ENCODE assay signal across 8 cellular contexts in the genomic region with DNA sequence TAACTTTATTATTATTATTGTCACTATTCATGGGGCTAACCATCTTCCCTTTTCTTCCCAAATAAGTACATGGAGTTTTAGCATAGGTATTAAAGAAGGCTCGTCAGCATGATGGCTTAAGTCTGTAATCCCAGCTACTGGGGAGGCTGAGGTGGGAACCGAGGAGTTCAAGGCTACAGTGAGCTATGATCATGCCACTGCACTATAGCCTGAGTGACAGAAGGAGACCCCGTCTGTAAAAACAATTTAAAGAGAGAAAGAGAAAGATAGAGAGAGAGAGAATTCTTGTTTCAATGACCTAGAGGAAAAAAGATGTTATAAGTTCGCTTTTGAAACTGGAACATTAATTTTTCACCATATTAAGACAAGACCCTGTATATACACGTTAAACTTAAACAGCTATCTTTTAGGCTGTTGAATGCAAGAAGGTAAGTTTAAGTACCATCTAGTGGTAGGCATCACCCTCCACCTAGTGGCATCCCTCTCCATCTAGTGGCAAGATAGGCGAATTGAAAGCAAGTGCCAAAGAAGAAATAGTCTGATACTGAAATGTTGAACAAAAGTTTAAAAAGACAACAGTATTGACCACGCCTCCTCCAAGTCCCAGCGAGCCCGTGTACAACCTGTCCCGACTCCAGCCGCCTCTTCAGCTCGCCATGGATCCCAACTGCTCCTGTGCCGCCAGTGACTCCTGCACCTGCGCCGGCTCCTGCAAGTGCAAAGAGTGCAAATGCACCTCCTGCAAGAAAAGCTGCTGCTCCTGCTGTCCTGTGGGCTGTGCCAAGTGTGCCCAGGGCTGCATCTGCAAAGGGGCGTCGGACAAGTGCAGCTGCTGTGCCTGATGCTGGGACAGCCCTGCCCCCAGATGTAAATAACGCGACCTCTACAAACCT. TPM values are rescaled to one million over a fixed set of nuclear protein-coding genes. Genes with fewer than 3 reads are reported as not detected.
DNase-seq lines count a peak whose midpoint lies in the region; ATAC-seq and TF ChIP-seq lines count a peak whose summit lies in the region.

No MANE protein-coding gene starts in this region.

- TF ChIP-seq CTCF in coronary artery (IDR thresholded peaks at IDR 0.05): peak; percentile 70

- peaks cover 15% of the 10 kb centered on the region for H3K4me1 Mint-ChIP-seq in activated CD4-positive, alpha-beta T cell treated with anti-CD3 and anti-CD28 coated beads for 36 hours

- H3K4me3 Mint-ChIP-seq in activated CD4-positive, alpha-beta T cell treated with anti-CD3 and anti-CD28 coated beads for 36 hours: peak overlapping the region; percentile 64

- intact Hi-C loops in activated CD4-positive, alpha-beta T cell treated with anti-CD3 and anti-CD28 coated beads for 36 hours (cut with DNase I, micrococcal nuclease): loop anchor here (1.0 to 10.0 kb wide), 6 partner anchors 26 to 831 kb away; a partner anchor contains a TSS
- intact Hi-C loops in left colon (cut with DNase I, micrococcal nuclease): loop anchor here (2.0 to 10.0 kb wide), 2 partner anchors 101 to 105 kb away; no protein-coding TSS in a partner anchor

- DNase-seq in AML-193 (lab: John Stamatoyannopoulos, UW): peak; percentile 51 to 60
- peak; percentile 5 for DNase-seq in NCI-H2029 (lab: John Stamatoyannopoulos, UW)
- DNase-seq in activated CD4-positive, alpha-beta T cell treated with anti-CD3 and anti-CD28 coated beads for 36 hours: peak; percentile 57
- DNase-seq in coronary artery (ENCODE audit: low spot score): no peak
- peak in 1 of 2 donors; percentile 50 for DNase-seq in left colon
- peak; percentile 4 for DNase-seq in stimulated activated CD8-positive, alpha-beta memory T cell treated with anti-CD3 and anti-CD28 coated beads, Interleukin-4, amount 100 ng/mL, for 24 hours (ENCODE audit: low read depth)

- CTCF ChIA-PET in activated CD4-positive, alpha-beta T cell treated with anti-CD3 and anti-CD28 coated beads for 36 hours (lab: Charles Lee): interaction anchor here (0.5 to 3.4 kb wide), 18 partner anchors 8 to 482 kb away, joined by 3 to 37 read pairs (median 4); no protein-coding TSS in a partner anchor

- peaks cover 2% of the 10 kb centered on the region for H3K27me3 Mint-ChIP-seq in activated CD4-positive, alpha-beta T cell treated with anti-CD3 and anti-CD28 coated beads for 36 hours

- H3K4me3 ChIP-seq in coronary artery: peak overlapping the region; percentile 41

- no peaks in the 10 kb centered on the region for H3K36me3 Mint-ChIP-seq in activated CD4-positive, alpha-beta T cell treated with anti-CD3 and anti-CD28 coated beads for 36 hours (ENCODE audit: low read depth)

- no peak overlapping the region for H3K27ac ChIP-seq in coronary artery

- peak; percentile 90 for ATAC-seq in GM18511 (IDR thresholded peaks at IDR 0.05; ENCODE audit: unreplicated experiment)
- ATAC-seq in HG02973 (IDR thresholded peaks at IDR 0.05; ENCODE audit: unreplicated experiment): peak; percentile 73
- peak; percentile 79 for ATAC-seq in activated CD4-positive, alpha-beta T cell treated with anti-CD3 and anti-CD28 coated beads for 36 hours
- ATAC-seq in left colon: peak; percentile 95

- POLR2A ChIA-PET in activated CD4-positive, alpha-beta T cell treated with anti-CD3 and anti-CD28 coated beads for 36 hours (lab: Charles Lee): no interaction called here

- no peak overlapping the region for H3K27ac Mint-ChIP-seq in activated CD4-positive, alpha-beta T cell treated with anti-CD3 and anti-CD28 coated beads for 36 hours

- H3K9me3 Mint-ChIP-seq in activated CD4-positive, alpha-beta T cell treated with anti-CD3 and anti-CD28 coated beads for 36 hours (ENCODE audit: low read depth): no peaks in the 10 kb centered on the region

RNA-seq across cellular contexts. Expression of a gene that starts 26.0 kb away (rescaled TPM):
- 10 to 100 TPM; 78.5 to 83.0 TPM for total RNA-seq in activated CD4-positive, alpha-beta T cell treated with anti-CD3 and anti-CD28 coated beads for 36 hours
- 10 to 100 TPM; 59.6 to 60.5 TPM for total RNA-seq in left colon
